1 cellular context compared by ENCODE assay signal in the genomic region with DNA sequence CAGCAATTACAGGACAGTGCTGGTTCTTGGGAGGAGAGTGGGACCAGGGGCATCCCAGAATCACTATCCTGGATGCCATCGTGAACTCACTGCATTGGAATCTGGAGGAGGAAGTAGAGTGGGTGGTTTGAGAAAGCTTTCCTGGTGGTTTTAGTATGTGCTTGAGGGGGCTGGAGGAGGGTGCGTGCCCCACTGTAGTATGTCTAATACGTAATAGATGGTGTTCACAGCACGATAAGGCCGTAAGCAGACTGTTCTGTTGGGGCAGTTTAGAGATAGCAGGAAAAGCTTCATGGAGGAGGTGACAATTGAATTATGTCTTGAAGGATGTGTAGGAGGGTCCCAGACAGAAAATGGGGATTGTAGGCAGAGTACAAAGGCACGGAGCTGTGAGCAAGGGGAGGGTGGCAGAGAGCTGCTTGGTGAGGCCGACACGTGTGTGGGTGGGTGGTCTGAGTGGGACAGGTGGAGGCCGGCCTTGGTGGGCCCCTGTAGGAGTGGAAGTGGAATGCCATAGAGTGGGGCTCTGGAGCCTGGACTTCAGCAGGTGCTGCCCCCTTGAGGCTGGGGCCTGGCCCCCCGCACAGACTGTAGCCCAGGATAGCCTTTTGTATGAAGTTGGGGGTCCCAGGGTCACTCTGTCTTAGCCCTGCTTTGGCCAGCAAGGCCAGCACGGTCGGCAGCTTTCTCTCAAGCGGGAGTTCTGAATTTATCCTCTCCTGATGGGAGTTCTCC.
TF ChIP-seq lines count a peak whose summit lies in the region.

No MANE protein-coding gene starts in this region.

TF ChIP-seq in HepG2, 621 proteins besides CTCF, POLR2A, EP300 and RAD21:
- TF ChIP-seq, protein P1, sequence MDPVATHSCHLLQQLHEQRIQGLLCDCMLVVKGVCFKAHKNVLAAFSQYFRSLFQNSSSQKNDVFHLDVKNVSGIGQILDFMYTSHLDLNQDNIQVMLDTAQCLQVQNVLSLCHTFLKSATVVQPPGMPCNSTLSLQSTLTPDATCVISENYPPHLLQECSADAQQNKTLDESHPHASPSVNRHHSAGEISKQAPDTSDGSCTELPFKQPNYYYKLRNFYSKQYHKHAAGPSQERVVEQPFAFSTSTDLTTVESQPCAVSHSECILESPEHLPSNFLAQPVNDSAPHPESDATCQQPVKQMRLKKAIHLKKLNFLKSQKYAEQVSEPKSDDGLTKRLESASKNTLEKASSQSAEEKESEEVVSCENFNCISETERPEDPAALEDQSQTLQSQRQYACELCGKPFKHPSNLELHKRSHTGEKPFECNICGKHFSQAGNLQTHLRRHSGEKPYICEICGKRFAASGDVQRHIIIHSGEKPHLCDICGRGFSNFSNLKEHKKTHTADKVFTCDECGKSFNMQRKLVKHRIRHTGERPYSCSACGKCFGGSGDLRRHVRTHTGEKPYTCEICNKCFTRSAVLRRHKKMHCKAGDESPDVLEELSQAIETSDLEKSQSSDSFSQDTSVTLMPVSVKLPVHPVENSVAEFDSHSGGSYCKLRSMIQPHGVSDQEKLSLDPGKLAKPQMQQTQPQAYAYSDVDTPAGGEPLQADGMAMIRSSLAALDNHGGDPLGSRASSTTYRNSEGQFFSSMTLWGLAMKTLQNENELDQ (CRISPR knock-in tag; IDR thresholded peaks at IDR 0.05; ENCODE audit: borderline replicate concordance), result no peak
- TF ChIP-seq RBM39 (IDR thresholded peaks at IDR 0.05; ENCODE audit: low read depth, low read length, poor library complexity, severe bottlenecking), result no peak
- no peak for TF ChIP-seq ZNF160 (CRISPR knock-in tag; IDR thresholded peaks at IDR 0.05)
- TF ChIP-seq, protein P2, sequence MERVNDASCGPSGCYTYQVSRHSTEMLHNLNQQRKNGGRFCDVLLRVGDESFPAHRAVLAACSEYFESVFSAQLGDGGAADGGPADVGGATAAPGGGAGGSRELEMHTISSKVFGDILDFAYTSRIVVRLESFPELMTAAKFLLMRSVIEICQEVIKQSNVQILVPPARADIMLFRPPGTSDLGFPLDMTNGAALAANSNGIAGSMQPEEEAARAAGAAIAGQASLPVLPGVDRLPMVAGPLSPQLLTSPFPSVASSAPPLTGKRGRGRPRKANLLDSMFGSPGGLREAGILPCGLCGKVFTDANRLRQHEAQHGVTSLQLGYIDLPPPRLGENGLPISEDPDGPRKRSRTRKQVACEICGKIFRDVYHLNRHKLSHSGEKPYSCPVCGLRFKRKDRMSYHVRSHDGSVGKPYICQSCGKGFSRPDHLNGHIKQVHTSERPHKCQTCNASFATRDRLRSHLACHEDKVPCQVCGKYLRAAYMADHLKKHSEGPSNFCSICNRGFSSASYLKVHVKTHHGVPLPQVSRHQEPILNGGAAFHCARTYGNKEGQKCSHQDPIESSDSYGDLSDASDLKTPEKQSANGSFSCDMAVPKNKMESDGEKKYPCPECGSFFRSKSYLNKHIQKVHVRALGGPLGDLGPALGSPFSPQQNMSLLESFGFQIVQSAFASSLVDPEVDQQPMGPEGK (CRISPR knock-in tag; IDR thresholded peaks at IDR 0.05), result no peak
- TF ChIP-seq, protein P3, sequence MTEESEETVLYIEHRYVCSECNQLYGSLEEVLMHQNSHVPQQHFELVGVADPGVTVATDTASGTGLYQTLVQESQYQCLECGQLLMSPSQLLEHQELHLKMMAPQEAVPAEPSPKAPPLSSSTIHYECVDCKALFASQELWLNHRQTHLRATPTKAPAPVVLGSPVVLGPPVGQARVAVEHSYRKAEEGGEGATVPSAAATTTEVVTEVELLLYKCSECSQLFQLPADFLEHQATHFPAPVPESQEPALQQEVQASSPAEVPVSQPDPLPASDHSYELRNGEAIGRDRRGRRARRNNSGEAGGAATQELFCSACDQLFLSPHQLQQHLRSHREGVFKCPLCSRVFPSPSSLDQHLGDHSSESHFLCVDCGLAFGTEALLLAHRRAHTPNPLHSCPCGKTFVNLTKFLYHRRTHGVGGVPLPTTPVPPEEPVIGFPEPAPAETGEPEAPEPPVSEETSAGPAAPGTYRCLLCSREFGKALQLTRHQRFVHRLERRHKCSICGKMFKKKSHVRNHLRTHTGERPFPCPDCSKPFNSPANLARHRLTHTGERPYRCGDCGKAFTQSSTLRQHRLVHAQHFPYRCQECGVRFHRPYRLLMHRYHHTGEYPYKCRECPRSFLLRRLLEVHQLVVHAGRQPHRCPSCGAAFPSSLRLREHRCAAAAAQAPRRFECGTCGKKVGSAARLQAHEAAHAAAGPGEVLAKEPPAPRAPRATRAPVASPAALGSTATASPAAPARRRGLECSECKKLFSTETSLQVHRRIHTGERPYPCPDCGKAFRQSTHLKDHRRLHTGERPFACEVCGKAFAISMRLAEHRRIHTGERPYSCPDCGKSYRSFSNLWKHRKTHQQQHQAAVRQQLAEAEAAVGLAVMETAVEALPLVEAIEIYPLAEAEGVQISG (CRISPR knock-in tag; IDR thresholded peaks at IDR 0.05), result peak; percentile 82
- peak; percentile 8; the same call in 1 of the 2 replicates for TF ChIP-seq SMC3 (IDR thresholded peaks at IDR 0.05; ENCODE audit: low read length)
- TF ChIP-seq, protein P4, sequence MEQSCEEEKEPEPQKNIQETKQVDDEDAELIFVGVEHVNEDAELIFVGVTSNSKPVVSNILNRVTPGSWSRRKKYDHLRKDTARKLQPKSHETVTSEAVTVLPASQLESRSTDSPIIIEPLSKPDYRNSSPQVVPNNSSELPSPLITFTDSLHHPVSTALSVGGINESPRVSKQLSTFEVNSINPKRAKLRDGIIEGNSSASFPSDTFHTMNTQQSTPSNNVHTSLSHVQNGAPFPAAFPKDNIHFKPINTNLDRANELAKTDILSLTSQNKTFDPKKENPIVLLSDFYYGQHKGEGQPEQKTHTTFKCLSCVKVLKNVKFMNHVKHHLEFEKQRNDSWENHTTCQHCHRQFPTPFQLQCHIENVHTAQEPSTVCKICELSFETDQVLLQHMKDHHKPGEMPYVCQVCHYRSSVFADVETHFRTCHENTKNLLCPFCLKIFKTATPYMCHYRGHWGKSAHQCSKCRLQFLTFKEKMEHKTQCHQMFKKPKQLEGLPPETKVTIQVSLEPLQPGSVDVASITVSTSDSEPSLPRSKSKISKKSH (CRISPR knock-in tag; IDR thresholded peaks at IDR 0.05; ENCODE audit: borderline replicate concordance), result no peak
- 0 out of 2 replicates have a peak, but pooled peaks have one; percentile 30 for TF ChIP-seq ZBTB7A (CRISPR knock-in tag; IDR thresholded peaks at IDR 0.05)
- no peak for TF ChIP-seq GATAD2A (CRISPR knock-in tag; IDR thresholded peaks at IDR 0.05)
- no peak for TF ChIP-seq ZBTB38 (CRISPR knock-in tag; IDR thresholded peaks at IDR 0.05)
- TF ChIP-seq ZNF224 (CRISPR knock-in tag; IDR thresholded peaks at IDR 0.05), result no peak
- no peak for TF ChIP-seq ZNF75D (CRISPR knock-in tag; IDR thresholded peaks at IDR 0.05; ENCODE audit: borderline replicate concordance)
- 0 out of 2 replicates have a peak, but pooled peaks have one; percentile 35 for TF ChIP-seq ZBTB7B (CRISPR knock-in tag; IDR thresholded peaks at IDR 0.05)
- no peak for TF ChIP-seq NFE2L1 (CRISPR knock-in tag; IDR thresholded peaks at IDR 0.05; ENCODE audit: borderline replicate concordance)
- peak; percentile 70 for TF ChIP-seq STAG1 (CRISPR knock-in tag; IDR thresholded peaks at IDR 0.05)
- TF ChIP-seq, protein P5, sequence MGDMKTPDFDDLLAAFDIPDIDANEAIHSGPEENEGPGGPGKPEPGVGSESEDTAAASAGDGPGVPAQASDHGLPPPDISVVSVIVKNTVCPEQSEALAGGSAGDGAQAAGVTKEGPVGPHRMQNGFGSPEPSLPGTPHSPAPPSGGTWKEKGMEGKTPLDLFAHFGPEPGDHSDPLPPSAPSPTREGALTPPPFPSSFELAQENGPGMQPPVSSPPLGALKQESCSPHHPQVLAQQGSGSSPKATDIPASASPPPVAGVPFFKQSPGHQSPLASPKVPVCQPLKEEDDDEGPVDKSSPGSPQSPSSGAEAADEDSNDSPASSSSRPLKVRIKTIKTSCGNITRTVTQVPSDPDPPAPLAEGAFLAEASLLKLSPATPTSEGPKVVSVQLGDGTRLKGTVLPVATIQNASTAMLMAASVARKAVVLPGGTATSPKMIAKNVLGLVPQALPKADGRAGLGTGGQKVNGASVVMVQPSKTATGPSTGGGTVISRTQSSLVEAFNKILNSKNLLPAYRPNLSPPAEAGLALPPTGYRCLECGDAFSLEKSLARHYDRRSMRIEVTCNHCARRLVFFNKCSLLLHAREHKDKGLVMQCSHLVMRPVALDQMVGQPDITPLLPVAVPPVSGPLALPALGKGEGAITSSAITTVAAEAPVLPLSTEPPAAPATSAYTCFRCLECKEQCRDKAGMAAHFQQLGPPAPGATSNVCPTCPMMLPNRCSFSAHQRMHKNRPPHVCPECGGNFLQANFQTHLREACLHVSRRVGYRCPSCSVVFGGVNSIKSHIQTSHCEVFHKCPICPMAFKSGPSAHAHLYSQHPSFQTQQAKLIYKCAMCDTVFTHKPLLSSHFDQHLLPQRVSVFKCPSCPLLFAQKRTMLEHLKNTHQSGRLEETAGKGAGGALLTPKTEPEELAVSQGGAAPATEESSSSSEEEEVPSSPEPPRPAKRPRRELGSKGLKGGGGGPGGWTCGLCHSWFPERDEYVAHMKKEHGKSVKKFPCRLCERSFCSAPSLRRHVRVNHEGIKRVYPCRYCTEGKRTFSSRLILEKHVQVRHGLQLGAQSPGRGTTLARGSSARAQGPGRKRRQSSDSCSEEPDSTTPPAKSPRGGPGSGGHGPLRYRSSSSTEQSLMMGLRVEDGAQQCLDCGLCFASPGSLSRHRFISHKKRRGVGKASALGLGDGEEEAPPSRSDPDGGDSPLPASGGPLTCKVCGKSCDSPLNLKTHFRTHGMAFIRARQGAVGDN (CRISPR knock-in tag; IDR thresholded peaks at IDR 0.05), result peak; percentile 44
- TF ChIP-seq EEA1 (CRISPR knock-in tag; IDR thresholded peaks at IDR 0.05; ENCODE audit: borderline replicate concordance), result no peak
- TF ChIP-seq NAIF1 (CRISPR knock-in tag; IDR thresholded peaks at IDR 0.05; ENCODE audit: borderline replicate concordance), result no peak
- TF ChIP-seq ZFP37 (CRISPR knock-in tag; IDR thresholded peaks at IDR 0.05; ENCODE audit: borderline replicate concordance), result no peak
- TF ChIP-seq SSRP1 (CRISPR knock-in tag; IDR thresholded peaks at IDR 0.05), result no peak
